ENCODE assay signal across 26 cellular contexts in genomic region chr11:70473873-70474690, GRCh38.
"Had no signal": no experiment of that assay in that cellular context is flagged by ENCODE, and none has a peak within 500 bp of the region (broad histone marks: within the 10 kb centered on the region; RNA-seq: fewer than 3 reads in every experiment).

No MANE protein-coding gene starts in this region.

- H3K4me3 ChIP-seq: esophagus squamous epithelium, neural progenitor cell, ovary, right lobe of liver, smooth muscle cell, stomach, thyroid gland had no signal

- ATAC-seq: effector memory CD8-positive, alpha-beta T cell; left lobe of liver; naive thymus-derived CD4-positive, alpha-beta T cell; stimulated activated effector memory CD8-positive, alpha-beta T cell treated with anti-CD3 and anti-CD28 coated beads, Interleukin-12 subunit alpha, Interleukin-12 subunit beta, amount 100 ng/mL, for 72 hours had no signal

- H3K4me2 ChIP-seq: neural progenitor cell, smooth muscle cell had no signal

- H3K36me3 Mint-ChIP-seq: immature natural killer cell; naive thymus-derived CD4-positive, alpha-beta T cell; neural progenitor cell; stimulated activated effector memory CD8-positive, alpha-beta T cell treated with anti-CD3 and anti-CD28 coated beads, Interleukin-12 subunit alpha, Interleukin-12 subunit beta, amount 100 ng/mL, for 72 hours had no signal

- H3K27ac ChIP-seq: esophagus squamous epithelium, neural progenitor cell, ovary, right lobe of liver, stomach, thyroid gland had no signal

- FAIRE-seq: endometrium had no signal

- H3K9me3 ChIP-seq: esophagus squamous epithelium, ovary, right lobe of liver, stomach, thyroid gland had no signal

- H3K27ac Mint-ChIP-seq: effector memory CD8-positive, alpha-beta T cell; immature natural killer cell; naive thymus-derived CD4-positive, alpha-beta T cell; nephron; neural progenitor cell; stimulated activated effector memory CD8-positive, alpha-beta T cell treated with anti-CD3 and anti-CD28 coated beads, Interleukin-12 subunit alpha, Interleukin-12 subunit beta, amount 100 ng/mL, for 72 hours had no signal

- DNase-seq: cortex of kidney; effector memory CD8-positive, alpha-beta T cell; erythroblast; esophagus squamous epithelium; foreskin melanocyte; hypothalamus; immature natural killer cell; islet precursor cell; mesendoderm; midbrain; naive thymus-derived CD4-positive, alpha-beta T cell; nucleus accumbens; ovary; right lobe of liver; stimulated activated CD4-positive, alpha-beta T cell treated with anti-CD3 and anti-CD28 coated beads, Interleukin-2, amount 100 ng/mL, for 24 hours; stimulated activated CD4-positive, alpha-beta T cell treated with anti-CD3 and anti-CD28 coated beads, Interleukin-4, amount 100 ng/mL, for 24 hours; stimulated activated naive CD4-positive, alpha-beta T cell treated with Interleukin-2 at 50 U/mL for 16 hours; stomach; thyroid gland; trophoblast cell had no signal

- H3K4me3 Mint-ChIP-seq: effector memory CD8-positive, alpha-beta T cell; immature natural killer cell; naive thymus-derived CD4-positive, alpha-beta T cell; nephron; neural progenitor cell; stimulated activated effector memory CD8-positive, alpha-beta T cell treated with anti-CD3 and anti-CD28 coated beads, Interleukin-12 subunit alpha, Interleukin-12 subunit beta, amount 100 ng/mL, for 72 hours had no signal

- H3K9me3 Mint-ChIP-seq: effector memory CD8-positive, alpha-beta T cell; immature natural killer cell; naive thymus-derived CD4-positive, alpha-beta T cell; nephron; neural progenitor cell; stimulated activated effector memory CD8-positive, alpha-beta T cell treated with anti-CD3 and anti-CD28 coated beads, Interleukin-12 subunit alpha, Interleukin-12 subunit beta, amount 100 ng/mL, for 72 hours had no signal

- H2AFZ ChIP-seq: neural progenitor cell had no signal

- H3K36me3 ChIP-seq: esophagus squamous epithelium, neural progenitor cell, ovary, right lobe of liver, thyroid gland had no signal

- H3K4me1 ChIP-seq: esophagus squamous epithelium, right lobe of liver, thyroid gland had no signal

- H3K9ac ChIP-seq: neural progenitor cell had no signal

- H3K4me1 Mint-ChIP-seq: immature natural killer cell; stimulated activated effector memory CD8-positive, alpha-beta T cell treated with anti-CD3 and anti-CD28 coated beads, Interleukin-12 subunit alpha, Interleukin-12 subunit beta, amount 100 ng/mL, for 72 hours had no signal

- H3K27me3 ChIP-seq: esophagus squamous epithelium, neural progenitor cell, ovary, right lobe of liver, stomach, thyroid gland had no signal
